ENCODE assay signal across 2 cellular contexts in the genomic region with DNA sequence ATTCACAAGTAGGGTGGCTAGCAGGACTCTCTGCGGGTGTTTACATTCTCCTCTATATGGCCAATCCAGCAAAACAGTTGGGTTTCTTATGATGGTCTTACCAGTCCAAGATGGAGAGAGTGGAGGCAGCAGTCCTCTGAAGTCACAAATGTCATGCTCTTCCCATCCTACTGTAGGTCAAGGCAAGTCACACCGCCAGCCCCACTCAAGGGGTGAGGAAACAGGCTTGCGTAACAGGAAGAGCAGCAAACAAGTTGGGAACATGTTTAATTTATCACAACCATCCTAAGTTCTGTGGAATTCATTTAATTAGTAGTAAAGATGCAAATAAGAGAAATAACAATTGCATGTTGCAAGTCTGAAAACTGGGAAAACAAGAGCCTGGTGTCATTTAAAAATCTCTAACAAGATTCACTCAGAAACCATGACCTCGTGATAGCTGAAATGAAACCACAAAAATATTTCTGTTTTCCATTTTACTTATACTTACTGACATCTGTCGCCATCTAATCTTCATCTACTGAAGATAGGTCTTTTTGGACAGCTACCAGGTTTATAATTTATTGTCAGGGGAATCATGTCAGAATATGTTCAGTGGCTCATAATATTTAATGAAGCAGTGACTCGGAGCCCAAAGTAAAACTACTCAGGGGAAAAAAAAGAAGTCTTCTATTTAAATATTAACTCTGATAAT.
TF ChIP-seq lines count a peak whose summit lies in the region.

No MANE protein-coding gene starts in this region.

TF ChIP-seq in GM23338, 12 proteins besides CTCF, POLR2A, EP300 and RAD21:
- TF ChIP-seq, protein P1, sequence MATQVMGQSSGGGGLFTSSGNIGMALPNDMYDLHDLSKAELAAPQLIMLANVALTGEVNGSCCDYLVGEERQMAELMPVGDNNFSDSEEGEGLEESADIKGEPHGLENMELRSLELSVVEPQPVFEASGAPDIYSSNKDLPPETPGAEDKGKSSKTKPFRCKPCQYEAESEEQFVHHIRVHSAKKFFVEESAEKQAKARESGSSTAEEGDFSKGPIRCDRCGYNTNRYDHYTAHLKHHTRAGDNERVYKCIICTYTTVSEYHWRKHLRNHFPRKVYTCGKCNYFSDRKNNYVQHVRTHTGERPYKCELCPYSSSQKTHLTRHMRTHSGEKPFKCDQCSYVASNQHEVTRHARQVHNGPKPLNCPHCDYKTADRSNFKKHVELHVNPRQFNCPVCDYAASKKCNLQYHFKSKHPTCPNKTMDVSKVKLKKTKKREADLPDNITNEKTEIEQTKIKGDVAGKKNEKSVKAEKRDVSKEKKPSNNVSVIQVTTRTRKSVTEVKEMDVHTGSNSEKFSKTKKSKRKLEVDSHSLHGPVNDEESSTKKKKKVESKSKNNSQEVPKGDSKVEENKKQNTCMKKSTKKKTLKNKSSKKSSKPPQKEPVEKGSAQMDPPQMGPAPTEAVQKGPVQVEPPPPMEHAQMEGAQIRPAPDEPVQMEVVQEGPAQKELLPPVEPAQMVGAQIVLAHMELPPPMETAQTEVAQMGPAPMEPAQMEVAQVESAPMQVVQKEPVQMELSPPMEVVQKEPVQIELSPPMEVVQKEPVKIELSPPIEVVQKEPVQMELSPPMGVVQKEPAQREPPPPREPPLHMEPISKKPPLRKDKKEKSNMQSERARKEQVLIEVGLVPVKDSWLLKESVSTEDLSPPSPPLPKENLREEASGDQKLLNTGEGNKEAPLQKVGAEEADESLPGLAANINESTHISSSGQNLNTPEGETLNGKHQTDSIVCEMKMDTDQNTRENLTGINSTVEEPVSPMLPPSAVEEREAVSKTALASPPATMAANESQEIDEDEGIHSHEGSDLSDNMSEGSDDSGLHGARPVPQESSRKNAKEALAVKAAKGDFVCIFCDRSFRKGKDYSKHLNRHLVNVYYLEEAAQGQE (IDR thresholded peaks at IDR 0.05; ENCODE audit: unreplicated experiment), result no peak
- TF ChIP-seq CREB1 (CRISPR knock-in tag; IDR thresholded peaks at IDR 0.05; ENCODE audit: low read depth), result no peak
- TF ChIP-seq JUNB (IDR thresholded peaks at IDR 0.05; ENCODE audit: unreplicated experiment), result no peak
- TF ChIP-seq ZNF331 (CRISPR knock-in tag; IDR thresholded peaks at IDR 0.05; ENCODE audit: low read depth), result no peak
- no peak for TF ChIP-seq ZNF114 (CRISPR knock-in tag; IDR thresholded peaks at IDR 0.05)
- no peak for TF ChIP-seq POLR2AphosphoS5 (IDR thresholded peaks at IDR 0.05; ENCODE audit: low read depth)

TF ChIP-seq in K562, 482 proteins besides CTCF, POLR2A, EP300 and RAD21 (continued from another document):
- TF ChIP-seq HMBOX1 (IDR thresholded peaks at IDR 0.05), result no peak
- TF ChIP-seq NFYB (IDR thresholded peaks at IDR 0.05; ENCODE audit: extremely low read depth, insufficient read length), result no peak
TF ChIP-seq in K562: peak in this region for 1.
